ENCODE assay signal across 8 cellular contexts in genomic region chr11:128522063-128522942, GRCh38.
DNase-seq lines count a peak whose midpoint lies in the region; ATAC-seq and TF ChIP-seq lines count a peak whose summit lies in the region.

No MANE protein-coding gene starts in this region.

- peaks cover 5% of the 10 kb centered on the region for H4K20me1 ChIP-seq in fibroblast of lung (ENCODE audit: control insufficient read depth, extremely low read depth, insufficient read depth, low read length)

- no peak overlapping the region for H2AFZ ChIP-seq in fibroblast of lung (ENCODE audit: low read length)

- intact Hi-C loops in Panc1 (cut with micrococcal nuclease; ENCODE audit: unreplicated experiment), result loop anchor here (5.0 kb wide), 1 partner anchor 110 kb away; no protein-coding TSS in a partner anchor
- intact Hi-C loops in activated T-helper 1 cell treated with anti-CD3 and anti-CD28 coated beads, Interleukin-12 subunit alpha, Interleukin-12 subunit beta, Interleukin-2, Interleukin-4 antibody, amounts not matched to agents 30 ng/mL and 10 ng/mL and 1 ng/mL, durations not matched to agents 14 hours and 24 hours and 36 hours (cut with micrococcal nuclease), result loop anchor here (1.0 to 2.0 kb wide), 7 partner anchors 28 to 308 kb away; no protein-coding TSS in a partner anchor

- peaks cover 48% of the 10 kb centered on the region for H3K79me2 ChIP-seq in fibroblast of lung (ENCODE audit: control insufficient read depth, insufficient read depth, low read length)

- BruUV-seq in Panc1 (replicated peaks; lab: Mats Ljungman, UMichigan), result no TSS peak

- peak overlapping the region; percentile 98 for H3K27ac Mint-ChIP-seq in activated T-helper 1 cell treated with anti-CD3 and anti-CD28 coated beads, Interleukin-12 subunit alpha, Interleukin-12 subunit beta, Interleukin-2, Interleukin-4 antibody, amounts not matched to agents 30 ng/mL and 10 ng/mL and 1 ng/mL, durations not matched to agents 14 hours and 24 hours and 36 hours
- peak overlapping the region; percentile 87 to 97 (median 96) for H3K27ac Mint-ChIP-seq in naive B cell

- H3K27ac ChIP-seq in Panc1 (ENCODE audit: low read length) (peak overlapping the region; percentile 94), fibroblast of lung (ENCODE audit: insufficient read depth, low read length) (peak overlapping the region; percentile 99)

- TF ChIP-seq CTCF in Panc1 (IDR thresholded peaks at IDR 0.05) (no peak), fibroblast of lung (conservative IDR thresholded peaks at IDR 0.05 in 1 of 2, IDR thresholded peaks at IDR 0.05 in 1 of 2; ENCODE audit: low read depth in 1 of 2, low read length in 2 of 2) (no peak)

- H3K9me3 ChIP-seq in Panc1 (ENCODE audit: control insufficient read depth, insufficient read depth, low read depth, low read length) (no peaks in the 10 kb centered on the region), fibroblast of lung (ENCODE audit: control insufficient read depth, insufficient read depth, low read depth, low read length) (no peaks in the 10 kb centered on the region)

- H3K27me3 Mint-ChIP-seq in activated T-helper 1 cell treated with anti-CD3 and anti-CD28 coated beads, Interleukin-12 subunit alpha, Interleukin-12 subunit beta, Interleukin-2, Interleukin-4 antibody, amounts not matched to agents 30 ng/mL and 10 ng/mL and 1 ng/mL, durations not matched to agents 14 hours and 24 hours and 36 hours (ENCODE audit: insufficient read depth), result no peaks in the 10 kb centered on the region
- H3K27me3 Mint-ChIP-seq in naive B cell, result no peaks in the 10 kb centered on the region

- H3K4me3 Mint-ChIP-seq in activated T-helper 1 cell treated with anti-CD3 and anti-CD28 coated beads, Interleukin-12 subunit alpha, Interleukin-12 subunit beta, Interleukin-2, Interleukin-4 antibody, amounts not matched to agents 30 ng/mL and 10 ng/mL and 1 ng/mL, durations not matched to agents 14 hours and 24 hours and 36 hours, result peak overlapping the region; percentile 96
- H3K4me3 Mint-ChIP-seq in naive B cell, result peak overlapping the region; percentile 90 to 99 (median 96)

- no peaks in the 10 kb centered on the region for H3K9me3 Mint-ChIP-seq in activated T-helper 1 cell treated with anti-CD3 and anti-CD28 coated beads, Interleukin-12 subunit alpha, Interleukin-12 subunit beta, Interleukin-2, Interleukin-4 antibody, amounts not matched to agents 30 ng/mL and 10 ng/mL and 1 ng/mL, durations not matched to agents 14 hours and 24 hours and 36 hours
- no peaks in the 10 kb centered on the region for H3K9me3 Mint-ChIP-seq in naive B cell

- peaks cover 41% of the 10 kb centered on the region for H3K4me1 ChIP-seq in Panc1 (ENCODE audit: control insufficient read depth, insufficient read depth, low read length)
- peaks cover 19% of the 10 kb centered on the region for H3K4me1 ChIP-seq in fibroblast of lung (ENCODE audit: control insufficient read depth, extremely low read depth, insufficient read depth, low read length)

- peaks cover 65% of the 10 kb centered on the region for H3K4me1 Mint-ChIP-seq in activated T-helper 1 cell treated with anti-CD3 and anti-CD28 coated beads, Interleukin-12 subunit alpha, Interleukin-12 subunit beta, Interleukin-2, Interleukin-4 antibody, amounts not matched to agents 30 ng/mL and 10 ng/mL and 1 ng/mL, durations not matched to agents 14 hours and 24 hours and 36 hours (ENCODE audit: low read depth)
- peaks cover 44 to 55% (median 51%) of the 10 kb centered on the region in 3 donors for H3K4me1 Mint-ChIP-seq in naive B cell

- H3K4me2 ChIP-seq in fibroblast of lung (ENCODE audit: extremely low read depth, insufficient read depth, low read length), result peak overlapping the region; percentile 91

- in situ Hi-C loops in Panc1 (cut with HindIII; ENCODE audit: low pct_unique_long_range_greater_than_20kb, low sequenced_read_pairs), result no loop called here

- H3K9ac ChIP-seq in fibroblast of lung (ENCODE audit: insufficient read depth, low read length), result peak overlapping the region; percentile 98

- POLR2A ChIA-PET in Panc1 (lab: Charles Lee), result interaction anchor here (0.6 to 1.0 kb wide), 3 partner anchors 65 to 130 kb away, joined by 3 to 11 read pairs (median 3); no protein-coding TSS in a partner anchor

- CTCF ChIA-PET in Panc1 (lab: Charles Lee), result no interaction called here

- ATAC-seq in GM21526 (IDR thresholded peaks at IDR 0.05; ENCODE audit: low FRiP score, unreplicated experiment) (peak; percentile 75), Panc1 (peak; percentile 93), naive B cell (ENCODE audit: low read depth in 2 of 2) (peak; percentile 83 to 84)

- H3K27me3 ChIP-seq in Panc1 (ENCODE audit: control insufficient read depth, insufficient read depth, low read length) (no peaks in the 10 kb centered on the region), fibroblast of lung (ENCODE audit: control insufficient read depth, insufficient read depth, low read length) (no peaks in the 10 kb centered on the region)

- H3K4me3 ChIP-seq in Panc1 (ENCODE audit: low read depth in 2 of 2, low read length in 2 of 2) (peak overlapping the region; percentile 82 to 93), fibroblast of lung (replicated peaks in 1 of 4; ENCODE audit: control extremely low read depth in 1 of 4, insufficient read depth in 1 of 4, low read depth in 3 of 4, low read length in 4 of 4) (peak overlapping the region; percentile 94 to 96 (median 94))

- DNase-seq in DMS153 (lab: John Stamatoyannopoulos, UW), result peak; percentile 95
- peak; percentile 63 for DNase-seq in HuH-7 (ENCODE audit: low spot score)
- DNase-seq in Panc1 (ENCODE audit: low read depth, low spot score), result peak; percentile 97
- peak; percentile 91 for DNase-seq in activated T-helper 1 cell treated with anti-CD3 and anti-CD28 coated beads, Interleukin-12 subunit alpha, Interleukin-12 subunit beta, Interleukin-2, Interleukin-4 antibody, amounts not matched to agents 30 ng/mL and 10 ng/mL and 1 ng/mL, durations not matched to agents 14 hours and 24 hours and 36 hours (ENCODE audit: low spot score)
- peak; percentile 97 to 99 for DNase-seq in fibroblast of lung (ENCODE audit: low read depth in 2 of 2)
- peak; percentile 88 for DNase-seq in naive B cell
- peak; percentile 82 to 85 for DNase-seq in stimulated activated CD8-positive, alpha-beta memory T cell treated with anti-CD3 and anti-CD28 coated beads, Interleukin-7, amount 100 ng/mL, for 48 hours (ENCODE audit: extremely low read depth in 1 of 2, low read depth in 1 of 2)

- H3K36me3 ChIP-seq in Panc1 (ENCODE audit: control insufficient read depth, insufficient read depth, low read length), result no peaks in the 10 kb centered on the region
- no peaks in the 10 kb centered on the region for H3K36me3 ChIP-seq in fibroblast of lung (ENCODE audit: control insufficient read depth, insufficient read depth, low read length)

- peaks cover 40% of the 10 kb centered on the region for H3K36me3 Mint-ChIP-seq in activated T-helper 1 cell treated with anti-CD3 and anti-CD28 coated beads, Interleukin-12 subunit alpha, Interleukin-12 subunit beta, Interleukin-2, Interleukin-4 antibody, amounts not matched to agents 30 ng/mL and 10 ng/mL and 1 ng/mL, durations not matched to agents 14 hours and 24 hours and 36 hours (ENCODE audit: low read depth)
- peaks cover 13 to 21% of the 10 kb centered on the region in 2 donors for H3K36me3 Mint-ChIP-seq in naive B cell

Comparison
In these comparisons a context has a peak if more than half of its experiments do, and no peak if none do; other contexts are left out.
1. Peak in every context shown above with its lines: DNase-seq, ATAC-seq, H3K4me3 ChIP-seq and H3K27ac ChIP-seq.